Comparison of ENCODE assay signal across 11 cellular contexts in genomic region chr18:36273347-36273746, GRCh38.
"Had no signal": no experiment of that assay in that cellular context is flagged by ENCODE, and none has a peak within 500 bp of the region (broad histone marks: within the 10 kb centered on the region; RNA-seq: fewer than 3 reads in every experiment).

No MANE protein-coding gene starts in this region.

- DNase-seq: GM23248, GOT3, H7, H9, HCEC 1CT, HFFc6 had no signal

- H3K4me3 ChIP-seq: GM23248, GM23338, HAP-1 had no signal

- ATAC-seq: GM23338, HCT116 had no signal

- H3K4me1 ChIP-seq: HAP-1 had no signal

- H3K27ac ChIP-seq: GM23248 had no signal

- FAIRE-seq: H1, H54 had no signal

- H3K9ac ChIP-seq: GM23248 had no signal

- H3K4me2 ChIP-seq: GM23338 had no signal

- H2AFZ ChIP-seq: GM23248, GM23338 had no signal

- H3K9me3 ChIP-seq: HAP-1 had no signal

- H3K36me3 ChIP-seq: HAP-1 had no signal
